ENCODE assay signal across 13 cellular contexts in the genomic region with DNA sequence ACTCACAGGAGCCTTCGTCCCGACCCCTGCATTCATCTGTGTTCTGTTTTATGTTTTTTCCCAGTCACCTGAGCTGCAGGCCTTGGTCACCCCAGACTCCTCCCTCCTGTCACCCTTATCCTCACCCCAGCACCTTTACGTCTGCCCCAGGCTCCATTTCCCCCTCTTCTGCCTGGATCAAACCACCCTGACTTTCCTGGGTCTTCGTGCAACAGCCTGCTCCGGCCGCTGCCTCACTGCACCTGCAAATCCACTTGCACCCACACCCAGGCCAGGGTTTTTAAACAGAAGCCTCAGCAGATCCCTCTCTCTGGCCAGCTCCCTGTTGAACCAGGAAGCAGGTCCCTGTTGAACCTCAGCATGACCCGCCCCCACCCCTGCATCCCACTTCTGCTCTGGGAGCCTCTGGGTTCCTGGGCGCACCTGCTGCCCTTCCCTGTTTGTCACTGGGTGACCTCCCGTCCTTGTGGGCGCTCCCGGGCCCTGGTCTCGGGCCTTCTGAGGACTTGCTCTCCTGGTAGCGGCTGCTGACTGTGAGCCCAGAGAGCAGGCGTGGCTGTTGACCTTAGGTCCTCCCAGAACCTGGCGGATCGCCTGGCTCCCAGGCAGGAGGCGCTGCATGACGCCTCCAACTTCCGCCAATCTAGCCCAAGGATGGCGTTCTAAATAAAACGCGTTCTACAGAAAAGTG. TPM values are rescaled to one million over a fixed set of nuclear protein-coding genes. Genes with fewer than 3 reads are reported as not detected.
DNase-seq lines count a peak whose midpoint lies in the region; ATAC-seq and TF ChIP-seq lines count a peak whose summit lies in the region.
"Had no signal": no experiment of that assay in that cellular context is flagged by ENCODE, and none has a peak within 500 bp of the region (broad histone marks: within the 10 kb centered on the region; RNA-seq: fewer than 3 reads in every experiment).

No MANE protein-coding gene starts in this region.

- H3K9me3 ChIP-seq in duodenal mucosa (ENCODE audit: control insufficient read depth in 1 of 2, low read length in 2 of 2) (no peaks in the 10 kb centered on the region), mucosa of descending colon (no peaks in the 10 kb centered on the region)

- DNase-seq in COLO668 (lab: John Stamatoyannopoulos, UW; ENCODE audit: unreplicated experiment), result peak; percentile 82
- peak; percentile 70 for DNase-seq in NCI-H2029 (lab: John Stamatoyannopoulos, UW)
- peak; percentile 91 to 93 (median 91) for DNase-seq in mucosa of descending colon
- DNase-seq in GOT3 (lab: John Stamatoyannopoulos, UW), result no peak
- DNase-seq in activated naive CD4-positive, alpha-beta T cell treated with Interleukin-2 at 50 U/mL for 16 hours, result no peak
- DNase-seq in stimulated activated CD4-positive, alpha-beta T cell treated with anti-CD3 and anti-CD28 coated beads, Interleukin-4, amount 100 ng/mL, for 4 hours, result no peak
- DNase-seq: CD4-positive, alpha-beta memory T cell; glutamatergic neuron; KBM-7; naive B cell had no signal

- intact Hi-C loops in mucosa of descending colon (cut with DNase I, micrococcal nuclease), result no loop called here

- H3K27me3 ChIP-seq in duodenal mucosa (ENCODE audit: control insufficient read depth in 1 of 2, insufficient read depth in 2 of 2, low read length in 2 of 2), result peaks cover 0 to 6% of the 10 kb centered on the region in 2 donors

- H3K36me3 ChIP-seq in duodenal mucosa (ENCODE audit: control insufficient read depth in 1 of 2, insufficient read depth in 2 of 2, low read length in 2 of 2) (no peaks in the 10 kb centered on the region), mucosa of descending colon (ENCODE audit: low read depth) (no peaks in the 10 kb centered on the region)

- H3K4me1 ChIP-seq in duodenal mucosa (ENCODE audit: control insufficient read depth in 1 of 2, insufficient read depth in 2 of 2, low read length in 2 of 2) (peaks cover 6 to 13% of the 10 kb centered on the region in 2 donors), mucosa of descending colon (ENCODE audit: low read depth) (peaks cover 10% of the 10 kb centered on the region)

- peak; percentile 96 for ATAC-seq in mucosa of descending colon
- no peak for ATAC-seq in HG03108 (IDR thresholded peaks at IDR 0.05; ENCODE audit: unreplicated experiment)

- H3K4me3 ChIP-seq in duodenal mucosa (ENCODE audit: low read depth in 1 of 2, low read length in 2 of 2) (peak overlapping the region in 1 of 2 donors; percentile 6), mucosa of descending colon (no peak overlapping the region)

- peak overlapping the region; percentile 75 for H3K27ac ChIP-seq in duodenal mucosa (ENCODE audit: low read depth, low read length)

- H3K9ac ChIP-seq in duodenal mucosa (ENCODE audit: low read depth in 1 of 2, low read length in 2 of 2), result peak overlapping the region; percentile 21 to 43

- no peak for TF ChIP-seq CTCF in mucosa of descending colon (IDR thresholded peaks at IDR 0.05)

RNA-seq across cellular contexts. Expression of a gene that starts 12.8 kb away (rescaled TPM):
- total RNA-seq in mucosa of descending colon, result 1 to 10 TPM in 1 of 3 donors, under 1 TPM in 2; 0.63 to 4.2 (median 0.64) TPM

RNA-seq across cellular contexts. Expression of a gene that starts 14.5 kb away (rescaled TPM):
- total RNA-seq in mucosa of descending colon, result 10 to 100 TPM; 64.6 to 87.9 (median 82.2) TPM

RNA-seq across cellular contexts. Expression of a gene that starts 30.8 kb away (rescaled TPM):
- total RNA-seq in mucosa of descending colon, result 10 to 100 TPM; 79.9 to 95.0 (median 80.9) TPM

RNA-seq across cellular contexts. Expression of a gene that starts 35.2 kb away (rescaled TPM):
- total RNA-seq in mucosa of descending colon, result 10 to 100 TPM; 24.5 to 51.6 (median 29.9) TPM

RNA-seq across cellular contexts. Expression of a gene that starts 50.7 kb away (rescaled TPM):
- total RNA-seq in mucosa of descending colon, result not detected
- total RNA-seq: CD4-positive, alpha-beta memory T cell; T-helper 2 cell treated with Interferon-gamma antibody and Interleukin-4, amounts not matched to agents 100 ng/mL and 5 ng/mL, for 36 hours had no signal

Comparison
In these comparisons a context has a peak if more than half of its experiments do, and no peak if none do; other contexts are left out.
1. DNase-seq: peak in COLO668 (single experiment), NCI-H2029 (single experiment) and mucosa of descending colon (3 of 3); none in GOT3 (single experiment), activated naive CD4-positive, alpha-beta T cell treated with Interleukin-2 at 50 U/mL for 16 hours (single experiment) and stimulated activated CD4-positive, alpha-beta T cell treated with anti-CD3 and anti-CD28 coated beads, Interleukin-4, amount 100 ng/mL, for 4 hours (0 of 2).